In genomic region chr12:131829795-131830334, GRCh38 we compare ENCODE assay signal across 1 cellular context.
TF ChIP-seq lines count a peak whose summit lies in the region.

No MANE protein-coding gene starts in this region.

TF ChIP-seq in neural cell, 6 proteins besides CTCF, POLR2A, EP300 and RAD21 (continued from another document):
- TF ChIP-seq TAF1 (IDR thresholded peaks at IDR 0.05; ENCODE audit: low read depth) (no peak), POLR2AphosphoS5 (IDR thresholded peaks at IDR 0.05) (no peak), SMC3 (conservative IDR thresholded peaks at IDR 0.05; ENCODE audit: poor library complexity) (no peak)
